In genomic region chr19:14367016-14367415, GRCh38 we compare ENCODE assay signal across 11 cellular contexts. TPM values are rescaled to one million over a fixed set of nuclear protein-coding genes. Genes with fewer than 3 reads are reported as not detected.
A peak's percentile ranks its signal among the peaks of the same experiment; 100 is the strongest.
DNase-seq lines count a peak whose midpoint lies in the region; ATAC-seq and TF ChIP-seq lines count a peak whose summit lies in the region.
"Had no signal": no experiment of that assay in that cellular context is flagged by ENCODE, and none has a peak within 500 bp of the region (broad histone marks: within the 10 kb centered on the region; RNA-seq: fewer than 3 reads in every experiment).

No MANE protein-coding gene starts in this region.

- H3K4me1 Mint-ChIP-seq in CD8-positive, alpha-beta memory T cell: peaks cover 61 to 79% (median 73%) of the 10 kb centered on the region in 3 donors
- peaks cover 67% of the 10 kb centered on the region for H3K4me1 Mint-ChIP-seq in activated CD4-positive, alpha-beta memory T cell treated with anti-CD3 and anti-CD28 coated beads for 36 hours (ENCODE audit: low read depth)

- no peaks in the 10 kb centered on the region for H3K9me3 Mint-ChIP-seq in CD8-positive, alpha-beta memory T cell
- H3K9me3 Mint-ChIP-seq in activated CD4-positive, alpha-beta memory T cell treated with anti-CD3 and anti-CD28 coated beads for 36 hours: peaks cover 2% of the 10 kb centered on the region

- no peaks in the 10 kb centered on the region for H3K27me3 ChIP-seq in CD8-positive, alpha-beta memory T cell (ENCODE audit: insufficient read depth, low read length, poor library complexity, severe bottlenecking)
- no peaks in the 10 kb centered on the region for H3K27me3 ChIP-seq in left lung

- ATAC-seq in left lung (no peak), HG02678 (IDR thresholded peaks at IDR 0.05; ENCODE audit: unreplicated experiment) (no peak)

- H3K9me3 ChIP-seq in CD8-positive, alpha-beta memory T cell (ENCODE audit: low read length): no peaks in the 10 kb centered on the region
- no peaks in the 10 kb centered on the region for H3K9me3 ChIP-seq in left lung

- POLR2A ChIA-PET in CD8-positive, alpha-beta memory T cell (lab: Charles Lee): interaction anchor here (0.7 to 6.5 kb wide), 6 partner anchors 9 to 230 kb away, joined by 3 to 103 read pairs (median 4); partner anchors contain the start of genes ADGRE5 and ASF1B
- POLR2A ChIA-PET in activated CD4-positive, alpha-beta memory T cell treated with anti-CD3 and anti-CD28 coated beads for 36 hours (lab: Charles Lee): interaction anchor here (1.3 to 15.1 kb wide), 3 partner anchors 8 to 15 kb away, joined by 5 to 315 read pairs (median 5); partner anchors contain the start of gene ADGRE5

- H3K36me3 Mint-ChIP-seq in CD8-positive, alpha-beta memory T cell: peaks cover 0 to 3% (median 0%) of the 10 kb centered on the region in 3 donors
- H3K36me3 Mint-ChIP-seq in activated CD4-positive, alpha-beta memory T cell treated with anti-CD3 and anti-CD28 coated beads for 36 hours: peaks cover 2% of the 10 kb centered on the region
- H3K36me3 Mint-ChIP-seq: WTC11 had no signal

- H3K36me3 ChIP-seq in CD8-positive, alpha-beta memory T cell (ENCODE audit: insufficient read depth, low read length): no peaks in the 10 kb centered on the region
- H3K36me3 ChIP-seq in left lung: no peaks in the 10 kb centered on the region

- TF ChIP-seq CTCF in 22Rv1 (IDR thresholded peaks at IDR 0.05): no peak
- TF ChIP-seq CTCF in left lung (IDR thresholded peaks at IDR 0.05): no peak

- CTCF ChIA-PET in CD8-positive, alpha-beta memory T cell (lab: Charles Lee): interaction anchor here (0.7 to 13.1 kb wide), 8 partner anchors 9 to 230 kb away, joined by 3 to 186 read pairs (median 5); partner anchors contain the start of gene ADGRE5
- CTCF ChIA-PET in activated CD4-positive, alpha-beta memory T cell treated with anti-CD3 and anti-CD28 coated beads for 36 hours (lab: Charles Lee): interaction anchor here (0.9 to 8.2 kb wide), 5 partner anchors 9 to 119 kb away, joined by 3 to 115 read pairs (median 10); no protein-coding TSS in a partner anchor

- H3K4me3 Mint-ChIP-seq in CD8-positive, alpha-beta memory T cell: peak overlapping the region in 5 of 7 donors; percentile 61 to 80 (median 70)
- peak overlapping the region; percentile 63 for H3K4me3 Mint-ChIP-seq in activated CD4-positive, alpha-beta memory T cell treated with anti-CD3 and anti-CD28 coated beads for 36 hours
- H3K4me3 Mint-ChIP-seq: WTC11 had no signal

- peaks cover 89% of the 10 kb centered on the region for H3K4me1 ChIP-seq in CD8-positive, alpha-beta memory T cell (ENCODE audit: insufficient read depth, low read length)
- H3K4me1 ChIP-seq in left lung: peaks cover 12 to 95% of the 10 kb centered on the region in 2 donors

- no peak overlapping the region for H3K4me3 ChIP-seq in CD8-positive, alpha-beta memory T cell (ENCODE audit: low read length)
- H3K4me3 ChIP-seq in left lung: no peak overlapping the region
- H3K4me3 ChIP-seq: SK-N-MC had no signal

- DNase-seq in CD8-positive, alpha-beta memory T cell: no peak
- no peak for DNase-seq in activated CD4-positive, alpha-beta memory T cell treated with anti-CD3 and anti-CD28 coated beads for 36 hours
- DNase-seq in left lung: no peak
- no peak for DNase-seq in posterior cingulate gyrus
- DNase-seq in NCI-H82 (lab: John Stamatoyannopoulos, UW): no peak
- no peak for DNase-seq in activated gamma-delta T cell treated with Interleukin-2 at 50 U/mL for 16 hours
- DNase-seq: glutamatergic neuron had no signal

- peak overlapping the region; percentile 1; the same call in 1 of the 2 replicates for H3K27ac ChIP-seq in 22Rv1
- peak overlapping the region; percentile 68 for H3K27ac ChIP-seq in CD8-positive, alpha-beta memory T cell (ENCODE audit: low read depth, low read length)
- H3K27ac ChIP-seq in left lung: peak overlapping the region; percentile 42 to 94
- H3K27ac ChIP-seq: SK-N-MC had no signal

- intact Hi-C loops in activated CD4-positive, alpha-beta memory T cell treated with anti-CD3 and anti-CD28 coated beads for 36 hours (cut with micrococcal nuclease): loop anchor here (5.0 to 10.0 kb wide), 3 partner anchors 230 to 530 kb away; partner anchors contain the start of genes ASF1B and RFX1
- intact Hi-C loops in left lung (cut with DNase I): no loop called here
- intact Hi-C loops in posterior cingulate gyrus (cut with DNase I): no loop called here

- peaks cover 0 to 13% of the 10 kb centered on the region in 2 donors for H3K27me3 Mint-ChIP-seq in CD8-positive, alpha-beta memory T cell
- no peaks in the 10 kb centered on the region for H3K27me3 Mint-ChIP-seq in activated CD4-positive, alpha-beta memory T cell treated with anti-CD3 and anti-CD28 coated beads for 36 hours

- peak overlapping the region; percentile 85 to 100 (median 100) for H3K27ac Mint-ChIP-seq in CD8-positive, alpha-beta memory T cell
- peak overlapping the region; percentile 100 for H3K27ac Mint-ChIP-seq in activated CD4-positive, alpha-beta memory T cell treated with anti-CD3 and anti-CD28 coated beads for 36 hours
- H3K27ac Mint-ChIP-seq: WTC11 had no signal

RNA-seq across cellular contexts. Expression of gene ADGRE5, which starts 14.2 kb away (rescaled TPM):
- total RNA-seq in CD8-positive, alpha-beta memory T cell: 100 to 1,000 TPM; 231 to 233 TPM
- 311 TPM for polyA plus RNA-seq in CD8-positive, alpha-beta memory T cell
- total RNA-seq in activated CD4-positive, alpha-beta memory T cell treated with anti-CD3 and anti-CD28 coated beads for 36 hours: 100 to 1,000 TPM; 202 to 206 TPM
- 100 to 1,000 TPM; 173 to 237 TPM for total RNA-seq in left lung

RNA-seq across cellular contexts. Expression of gene DDX39A, which starts 52.1 kb away (rescaled TPM):
- 100 to 1,000 TPM; 298 to 302 TPM for total RNA-seq in CD8-positive, alpha-beta memory T cell
- 110 TPM for polyA plus RNA-seq in CD8-positive, alpha-beta memory T cell
- total RNA-seq in activated CD4-positive, alpha-beta memory T cell treated with anti-CD3 and anti-CD28 coated beads for 36 hours: 100 to 1,000 TPM; 200 to 204 TPM
- total RNA-seq in left lung: 10 to 100 TPM; 42.5 to 90.1 TPM

Comparison
In these comparisons a context has a peak if more than half of its experiments do, and no peak if none do; other contexts are left out.
1. H3K27ac ChIP-seq: peak in every context shown above with its lines; median percentile 68 in CD8-positive, alpha-beta memory T cell; 68 in left lung; 1 in 22Rv1.